In genomic region chr1:18241932-18242331, GRCh38 we compare ENCODE assay signal across 19 cellular contexts.
"Had no signal": no experiment of that assay in that cellular context is flagged by ENCODE, and none has a peak within 500 bp of the region (broad histone marks: within the 10 kb centered on the region; RNA-seq: fewer than 3 reads in every experiment).

No MANE protein-coding gene starts in this region.

- DNase-seq: activated CD4-positive, alpha-beta T cell treated with anti-CD3 and anti-CD28 coated beads, Interleukin-2, amount 10 ng/mL, durations not matched to agents 24 days and 14 days; activated CD4-positive, CD25-positive, alpha-beta regulatory T cell; activated CD8-positive, alpha-beta memory T cell treated with anti-CD3 and anti-CD28 coated beads, Interleukin-2, amount 50 U/mL, for 4 hours; activated CD8-positive, alpha-beta T cell treated with anti-CD3 and anti-CD28 coated beads, Interleukin-2, amount 10 ng/mL, durations not matched to agents 7 days and 5 days; activated gamma-delta T cell treated with Interleukin-2 at 50 U/mL for 16 hours; activated naive CD8-positive, alpha-beta T cell treated with anti-CD3 and anti-CD28 coated beads for 36 hours; activated T-cell treated with anti-CD3 and anti-CD28 coated beads, Interleukin-2, amount 50 U/mL, for 48 hours; amygdala; caudate nucleus; colonic mucosa; left cardiac atrium; lower lobe of right lung; ovary; stimulated activated CD4-positive, alpha-beta T cell treated with anti-CD3 and anti-CD28 coated beads, Interleukin-2, amount 100 ng/mL, for 48 hours; thyroid gland had no signal

- H3K36me3 ChIP-seq: colonic mucosa, gastroesophageal sphincter, lower lobe of right lung, neural progenitor cell, ovary, thyroid gland had no signal

- H3K4me3 ChIP-seq: body of pancreas, colonic mucosa, gastroesophageal sphincter, lower lobe of right lung, neural progenitor cell, ovary, thyroid gland had no signal

- H3K27me3 ChIP-seq: colonic mucosa, neural progenitor cell, ovary, thyroid gland had no signal

- H3K9me3 ChIP-seq: body of pancreas, colonic mucosa, gastroesophageal sphincter, lower lobe of right lung, ovary, thyroid gland had no signal

- H3K27ac ChIP-seq: body of pancreas, colonic mucosa, gastroesophageal sphincter, lower lobe of right lung, neural progenitor cell, ovary, thyroid gland had no signal

- H3K4me1 ChIP-seq: body of pancreas, colonic mucosa, gastroesophageal sphincter, lower lobe of right lung, thyroid gland had no signal

- ATAC-seq: activated CD8-positive, alpha-beta T cell treated with anti-CD3 and anti-CD28 coated beads, Interleukin-2, amount 10 ng/mL, durations not matched to agents 7 days and 5 days; body of pancreas; gastroesophageal sphincter; left cardiac atrium; lower lobe of right lung; stimulated activated memory B cell treated with anti-CD40 and anti-IgM and Interleukin-4, amounts not matched to agents 10 μg/mL and 1 μg/mL and 100 μg/mL, for 72 hours had no signal
